Comparison of ENCODE assay signal across 11 cellular contexts in the genomic region with DNA sequence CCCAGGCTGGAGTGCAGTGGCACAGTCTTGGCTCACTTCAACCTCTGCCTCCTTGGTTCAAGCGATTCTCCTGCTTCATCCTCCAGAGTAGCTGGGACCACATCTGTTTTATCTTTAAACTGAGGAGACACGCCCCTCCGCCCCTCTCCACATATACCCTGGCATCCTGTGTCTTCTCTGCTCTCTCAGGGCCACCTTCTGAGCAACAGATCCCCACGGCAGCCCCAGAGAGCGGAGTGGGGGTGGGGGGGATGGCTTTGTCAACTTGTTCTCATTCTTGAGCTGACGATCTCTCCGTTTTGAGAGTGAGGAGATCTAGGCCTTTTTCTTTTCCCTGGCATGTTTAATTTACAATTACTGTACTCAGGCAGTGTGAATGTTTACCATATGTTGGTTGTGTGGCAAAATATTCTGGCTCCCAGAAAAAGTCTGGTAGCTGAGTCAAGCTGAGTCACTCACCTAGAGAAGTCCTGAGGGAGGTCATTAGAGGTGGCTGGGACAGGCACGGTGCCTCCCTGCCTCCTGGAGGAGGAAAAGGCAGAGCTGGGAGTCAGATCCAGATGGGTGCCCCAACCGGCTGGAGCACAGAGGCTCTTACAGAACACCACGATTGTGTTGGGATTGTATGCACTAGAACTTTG. TPM values are rescaled to one million over a fixed set of nuclear protein-coding genes. Genes with fewer than 3 reads are reported as not detected.
DNase-seq lines count a peak whose midpoint lies in the region; ATAC-seq and TF ChIP-seq lines count a peak whose summit lies in the region.
"Had no signal": no experiment of that assay in that cellular context is flagged by ENCODE, and none has a peak within 500 bp of the region (broad histone marks: within the 10 kb centered on the region; RNA-seq: fewer than 3 reads in every experiment).

No MANE protein-coding gene starts in this region.

- ATAC-seq in HG03159 (IDR thresholded peaks at IDR 0.05; ENCODE audit: unreplicated experiment), result no peak
- ATAC-seq: naive thymus-derived CD8-positive, alpha-beta T cell; T-helper 17 cell had no signal

- TF ChIP-seq CTCF in HFFc6 (IDR thresholded peaks at IDR 0.05) (peak; percentile 47; the same call in 1 of the 2 replicates), astrocyte of the spinal cord (IDR thresholded peaks at IDR 0.05; ENCODE audit: low read depth, low read length) (peak; percentile 35), GM10266 (IDR thresholded peaks at IDR 0.05; ENCODE audit: control insufficient read depth, insufficient read depth, low read depth, missing control alignments) (no peak)

- peaks cover 4% of the 10 kb centered on the region for H3K27me3 Mint-ChIP-seq in HFFc6 (ENCODE audit: insufficient read depth)

- DNase-seq in AG08396 (ENCODE audit: low spot score) (peak; percentile 78), HFFc6 (peak; percentile 93), astrocyte of the spinal cord (ENCODE audit: low read depth, low spot score) (peak; percentile 82), mesenteric fat pad (ENCODE audit: low spot score) (peak; percentile 47), GM10266 (ENCODE audit: extremely low spot score) (no peak), DMS79 (lab: John Stamatoyannopoulos, UW) (no peak), substantia nigra (lab: John Stamatoyannopoulos, UW) (no peak)
- DNase-seq: activated gamma-delta T cell; naive thymus-derived CD8-positive, alpha-beta T cell; T-helper 17 cell had no signal

- peak overlapping the region; percentile 82 for H3K4me3 Mint-ChIP-seq in HFFc6
- H3K4me3 Mint-ChIP-seq: T-helper 17 cell had no signal

- no peak overlapping the region for H3K27ac ChIP-seq in substantia nigra (ENCODE audit: low read depth, low read length, poor library complexity, severe bottlenecking)

- peak overlapping the region; percentile 98 for H3K27ac Mint-ChIP-seq in HFFc6

- no peak overlapping the region for H3K4me3 ChIP-seq in astrocyte of the spinal cord (ENCODE audit: low read depth, low read length)

- H3K4me1 Mint-ChIP-seq in HFFc6 (ENCODE audit: low read depth), result peaks cover 29% of the 10 kb centered on the region

- H3K9me3 Mint-ChIP-seq in HFFc6, result no peaks in the 10 kb centered on the region
- H3K9me3 Mint-ChIP-seq: naive thymus-derived CD8-positive, alpha-beta T cell had no signal

- 0 out of 2 replicates have a peak, but pooled peaks cover 4% of the 10 kb centered on the region for H3K36me3 Mint-ChIP-seq in HFFc6 (ENCODE audit: low read depth)
- H3K36me3 Mint-ChIP-seq: naive thymus-derived CD8-positive, alpha-beta T cell had no signal

- in situ Hi-C loops in astrocyte of the spinal cord (cut with HindIII; ENCODE audit: low sequenced_read_pairs), result no loop called here

RNA-seq across cellular contexts. Expression of gene ID2, which starts 19.5 kb away (rescaled TPM):
- 10 to 100 TPM; 81.3 to 97.1 (median 88.1) TPM for total RNA-seq in HFFc6 (2021; fragmentation: NEBNext Ultra II Directional; extraction: Animal tissue kit (Norgen Biotek cat#: 25700))
- 169 TPM for total RNA-seq in mesenteric fat pad

Comparison
In these comparisons a context has a peak if more than half of its experiments do, and no peak if none do; other contexts are left out.
1. DNase-seq: peak in AG08396 (single experiment), HFFc6 (single experiment), astrocyte of the spinal cord (single experiment) and mesenteric fat pad (single experiment); none in GM10266 (single experiment), DMS79 (single experiment) and substantia nigra (0 of 49).